In the genomic region with DNA sequence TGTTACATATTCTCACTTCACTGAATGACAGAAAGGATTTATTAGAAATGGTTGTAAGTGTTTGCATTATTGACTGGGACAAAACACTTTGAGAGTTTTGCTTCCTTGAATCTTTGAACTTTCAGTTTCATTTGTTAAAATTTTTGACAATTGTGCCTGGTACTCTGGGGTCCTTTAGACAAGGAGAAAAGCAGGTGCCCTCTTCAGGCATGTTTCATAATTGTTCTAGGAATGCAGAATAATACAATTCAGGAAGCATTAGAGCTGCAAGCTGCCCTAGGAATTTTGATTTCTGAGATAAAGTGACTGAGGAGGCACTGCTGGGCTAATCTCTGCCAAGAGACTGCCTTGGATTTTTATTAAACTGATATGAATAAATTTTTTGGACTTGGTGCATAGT, we compare ENCODE assay signal across 8 cellular contexts. TPM values are rescaled to one million over a fixed set of nuclear protein-coding genes. Genes with fewer than 3 reads are reported as not detected.
A peak's percentile ranks its signal among the peaks of the same experiment; 100 is the strongest.
DNase-seq lines count a peak whose midpoint lies in the region; ATAC-seq and TF ChIP-seq lines count a peak whose summit lies in the region.

No MANE protein-coding gene starts in this region.

- no peaks in the 10 kb centered on the region for H3K9me3 Mint-ChIP-seq in chondrocyte (ENCODE audit: low read depth)

- H3K4me1 Mint-ChIP-seq in chondrocyte (ENCODE audit: low read depth), result peaks cover 54% of the 10 kb centered on the region

- ATAC-seq in HG03565 (IDR thresholded peaks at IDR 0.05; ENCODE audit: unreplicated experiment), result no peak

- no peak overlapping the region for H3K4me3 Mint-ChIP-seq in chondrocyte (ENCODE audit: unreplicated experiment)

- no peaks in the 10 kb centered on the region for H3K27me3 Mint-ChIP-seq in chondrocyte (ENCODE audit: low read depth)

- DNase-seq in NCI-H2196 (lab: John Stamatoyannopoulos, UW; ENCODE audit: unreplicated experiment), result peak; percentile 41
- no peak for DNase-seq in NCI-H2196 treated with DMSO at 0.1 percent for 48 hours (lab: John Stamatoyannopoulos, UW; ENCODE audit: unreplicated experiment)
- DNase-seq in NCI-H226, result peak; percentile 79
- no peak for DNase-seq in chondrocyte (ENCODE audit: low spot score)
- DNase-seq in mucosa of gallbladder (ENCODE audit: low spot score), result peak; percentile 20
- no peak for DNase-seq in NCI-H1694 (lab: John Stamatoyannopoulos, UW)
- no peak for DNase-seq in T1000 (lab: John Stamatoyannopoulos, UW)

- peaks cover 21% of the 10 kb centered on the region for H3K36me3 Mint-ChIP-seq in chondrocyte (ENCODE audit: low read depth)

- peak; percentile 83 for TF ChIP-seq CTCF in chondrocyte (IDR thresholded peaks at IDR 0.05)

- peak overlapping the region; percentile 34 for H3K27ac Mint-ChIP-seq in chondrocyte (ENCODE audit: unreplicated experiment)

RNA-seq across cellular contexts. Expression of gene TOP1, which starts 49.7 kb away (rescaled TPM):
- total RNA-seq in chondrocyte (39.0 to 42.6 TPM (median 39.2 TPM) in 3 replicates), mucosa of gallbladder (83.2 TPM)

RNA-seq across cellular contexts. Expression of gene PLCG1, which starts 59.0 kb away (rescaled TPM):
- total RNA-seq in chondrocyte, result 139 to 152 TPM (median 140 TPM) in 3 replicates
- total RNA-seq in mucosa of gallbladder, result 138 TPM

Comparison
In these comparisons a context has a peak if more than half of its experiments do, and no peak if none do; other contexts are left out.
1. DNase-seq: peak in NCI-H2196 (single experiment), NCI-H226 (single experiment) and mucosa of gallbladder (single experiment); none in NCI-H2196 treated with DMSO at 0.1 percent for 48 hours (single experiment), chondrocyte (single experiment), NCI-H1694 (single experiment) and T1000 (single experiment).